Comparison of ENCODE assay signal across 27 cellular contexts in the genomic region with DNA sequence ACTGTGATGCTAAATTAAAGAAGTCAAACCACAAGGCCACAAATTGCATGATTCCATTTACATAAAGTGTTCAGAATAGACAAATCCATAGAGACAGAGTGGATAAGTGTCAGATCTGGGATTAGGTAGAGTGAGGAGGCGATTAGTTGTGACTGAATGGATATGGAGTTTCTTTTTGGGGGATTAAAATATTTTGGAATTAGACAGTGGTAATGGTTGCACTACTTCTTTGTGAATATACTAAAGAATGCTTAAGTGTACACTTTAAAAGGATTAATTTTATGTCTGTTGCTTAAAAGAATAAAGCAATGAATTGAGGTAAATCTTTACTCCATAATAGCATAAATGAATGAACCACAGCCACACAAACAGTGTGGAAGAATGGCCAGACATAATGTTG.
"Had no signal": no experiment of that assay in that cellular context is flagged by ENCODE, and none has a peak within 500 bp of the region (broad histone marks: within the 10 kb centered on the region; RNA-seq: fewer than 3 reads in every experiment).

No MANE protein-coding gene starts in this region.

- FAIRE-seq: RCC 7860 had no signal

- DNase-seq: Karpas-422, MM.1S, MV-4-11, NCI-H1092, NCI-H1105, NCI-H1417 treated with DMSO at 0.1 percent for 48 hours, NCI-H1436 treated with DMSO at 0.1 percent for 48 hours, NCI-H1694 treated with DMSO at 0.1 percent for 48 hours, NCI-H187 treated with DMSO at 0.1 percent for 48 hours, NCI-H2029, NCI-H2081, NCI-H2171 treated with DMSO at 0.1 percent for 48 hours, NCI-H2227 treated with DMSO at 0.1 percent for 48 hours, NCI-H345, NCI-H446, NCI-H510A treated with DMSO at 0.1 percent for 48 hours, NCI-H526 treated with DMSO at 0.1 percent for 48 hours, NCI-H774, PC-9, SHP77, SIG-M5, SJCRH30, T-cell had no signal

- ATAC-seq: Panc1, Right ventricle myocardium inferior, SK-N-SH treated with all-trans-retinoic acid at 6 μM for 48 hours, T-cell had no signal
